In genomic region chr4:8244931-8245460, GRCh38 we compare ENCODE assay signal across 25 cellular contexts. TPM values are rescaled to one million over a fixed set of nuclear protein-coding genes. Genes with fewer than 3 reads are reported as not detected.
DNase-seq lines count a peak whose midpoint lies in the region; ATAC-seq, FAIRE-seq and TF ChIP-seq lines count a peak whose summit lies in the region.
"Had no signal": no experiment of that assay in that cellular context is flagged by ENCODE, and none has a peak within 500 bp of the region (broad histone marks: within the 10 kb centered on the region; RNA-seq: fewer than 3 reads in every experiment).

No MANE protein-coding gene starts in this region.

- H3K27me3 ChIP-seq in HL-60 (ENCODE audit: insufficient read depth, poor library complexity, severe bottlenecking) (no peaks in the 10 kb centered on the region), RWPE2 (ENCODE audit: insufficient read depth, poor library complexity, severe bottlenecking) (no peaks in the 10 kb centered on the region), neuronal stem cell (ENCODE audit: control insufficient read depth in 3 of 3, insufficient read depth in 3 of 3, low read depth in 1 of 3, low read length in 3 of 3) (peaks cover 0 to under 1% (median 0%) of the 10 kb centered on the region in 3 experiments)
- H3K27me3 ChIP-seq: BE2C had no signal

- H3K4me3 ChIP-seq in HL-60 (replicated peaks; ENCODE audit: insufficient read depth, low read length) (no peak overlapping the region), RWPE2 (ENCODE audit: severe bottlenecking) (no peak overlapping the region), kidney (ENCODE audit: low read length in 2 of 2) (no peak overlapping the region), neuronal stem cell (ENCODE audit: low read length in 2 of 2) (no peak overlapping the region)

- H3K4me3 Mint-ChIP-seq in progenitor cell of endocrine pancreas (ENCODE audit: low read depth) = no peak overlapping the region
- H3K4me3 Mint-ChIP-seq: CD4-positive, CD25-positive, alpha-beta regulatory T cell; CD8-positive, alpha-beta memory T cell; H9 had no signal

- H3K27me3 Mint-ChIP-seq in progenitor cell of endocrine pancreas = peaks cover 4% of the 10 kb centered on the region
- H3K27me3 Mint-ChIP-seq: CD4-positive, CD25-positive, alpha-beta regulatory T cell; IgD-negative memory B cell had no signal

- no peak overlapping the region for H3K23ac ChIP-seq in neuronal stem cell (ENCODE audit: low read depth, low read length, poor library complexity)

- peaks cover 2% of the 10 kb centered on the region for H3K79me1 ChIP-seq in neuronal stem cell (ENCODE audit: low read depth, low read length)

- WGBS in neuronal stem cell (ENCODE audit: extremely low coverage in 2 of 2, insufficient read length in 2 of 2, insufficient replicate concordance in 1 of 2), 2 donors = no CpG with 5 or more reads among the region's 19 CpGs

- H3K4ac ChIP-seq in neuronal stem cell (ENCODE audit: low read length) = no peak overlapping the region

- no peaks in the 10 kb centered on the region for H3K9me3 ChIP-seq in RWPE2 (ENCODE audit: severe bottlenecking)
- H3K9me3 ChIP-seq in kidney (ENCODE audit: control insufficient read depth in 1 of 2, low read length in 2 of 2) = no peaks in the 10 kb centered on the region
- no peaks in the 10 kb centered on the region for H3K9me3 ChIP-seq in neuronal stem cell (replicated peaks in 1 of 2; ENCODE audit: control insufficient read depth in 2 of 2, insufficient read depth in 1 of 2, low read depth in 1 of 2, low read length in 2 of 2)
- H3K9me3 ChIP-seq: BE2C had no signal

- H2BK15ac ChIP-seq in neuronal stem cell (ENCODE audit: low read length) = no peak overlapping the region

- no peak overlapping the region for H3K14ac ChIP-seq in neuronal stem cell (ENCODE audit: low read length)

- H3K27ac ChIP-seq in HL-60 (replicated peaks) = peak overlapping the region; percentile 56
- H3K27ac ChIP-seq in RWPE2 (ENCODE audit: poor library complexity, severe bottlenecking) = no peak overlapping the region
- no peak overlapping the region for H3K27ac ChIP-seq in kidney (ENCODE audit: low read depth in 2 of 2, low read length in 2 of 2)
- no peak overlapping the region for H3K27ac ChIP-seq in neuronal stem cell (replicated peaks; ENCODE audit: low read length)

- H3K4me1 Mint-ChIP-seq in progenitor cell of endocrine pancreas (ENCODE audit: low read depth) = peaks cover 15% of the 10 kb centered on the region

- H3K4me1 ChIP-seq in RWPE2 (ENCODE audit: insufficient read depth, poor library complexity, severe bottlenecking) = no peaks in the 10 kb centered on the region
- H3K4me1 ChIP-seq in kidney (ENCODE audit: control insufficient read depth in 1 of 2, insufficient read depth in 1 of 2, low read depth in 1 of 2, low read length in 2 of 2) = peaks cover 4 to 6% of the 10 kb centered on the region in 2 donors
- peaks cover 3 to 6% of the 10 kb centered on the region in 2 donors for H3K4me1 ChIP-seq in neuronal stem cell (ENCODE audit: control insufficient read depth in 2 of 2, insufficient read depth in 1 of 2, low read depth in 1 of 2, low read length in 2 of 2)

- H4K91ac ChIP-seq in neuronal stem cell (ENCODE audit: low read depth, low read length, poor library complexity) = no peak overlapping the region

- no peak overlapping the region for H2BK12ac ChIP-seq in neuronal stem cell (ENCODE audit: low read length)

- no peaks in the 10 kb centered on the region for H3K36me3 Mint-ChIP-seq in progenitor cell of endocrine pancreas (ENCODE audit: insufficient read depth)
- H3K36me3 Mint-ChIP-seq: CD4-positive, CD25-positive, alpha-beta regulatory T cell; IgD-negative memory B cell had no signal

- H2BK5ac ChIP-seq in neuronal stem cell (ENCODE audit: low read length) = no peak overlapping the region

- peak overlapping the region; percentile 36 for H2AK5ac ChIP-seq in neuronal stem cell (ENCODE audit: low read depth, low read length)

- TF ChIP-seq CTCF in HL-60 (IDR thresholded peaks at IDR 0.05; ENCODE audit: insufficient read depth, low read length) (no peak), RWPE2 (IDR thresholded peaks at IDR 0.05; ENCODE audit: poor library complexity, severe bottlenecking) (no peak), kidney (IDR thresholded peaks at IDR 0.05; ENCODE audit: borderline replicate concordance, extremely low read depth, insufficient read depth) (no peak), progenitor cell of endocrine pancreas (IDR thresholded peaks at IDR 0.05; ENCODE audit: unreplicated experiment) (no peak), omental fat pad (IDR thresholded peaks at IDR 0.05) (no peak)

- H2AFZ ChIP-seq in neuronal stem cell (ENCODE audit: low read length) = no peak overlapping the region

- H2BK120ac ChIP-seq in neuronal stem cell (ENCODE audit: low read depth, low read length) = no peak overlapping the region

- no peaks in the 10 kb centered on the region for H3K9me3 Mint-ChIP-seq in progenitor cell of endocrine pancreas (ENCODE audit: low read depth)
- H3K9me3 Mint-ChIP-seq: CD8-positive, alpha-beta memory T cell; H9; IgD-negative memory B cell had no signal

- no peak for FAIRE-seq in kidney (lab: Jason Lieb, UNC)
- FAIRE-seq: A204.1, GM12891, GM19239, H1, HTR-8/SVneo had no signal

- intact Hi-C loops in kidney (cut with DNase I) = loop anchor here (10.0 kb wide), 1 partner anchor 160 kb away; no protein-coding TSS in a partner anchor

- no peak overlapping the region for H3K4me2 ChIP-seq in neuronal stem cell (ENCODE audit: insufficient read depth, low read length, poor library complexity, severe bottlenecking)

- H4K8ac ChIP-seq in neuronal stem cell (ENCODE audit: low read depth, low read length) = no peak overlapping the region

- H3K27ac Mint-ChIP-seq in progenitor cell of endocrine pancreas = no peak overlapping the region
- H3K27ac Mint-ChIP-seq: H9, IgD-negative memory B cell had no signal

- DNase-seq in HL-60 (ENCODE audit: low read depth in 1 of 2, low spot score in 1 of 2) (no peak), RWPE2 (ENCODE audit: low spot score) (no peak), kidney (peak; percentile 51), neuronal stem cell (ENCODE audit: low spot score) (no peak), progenitor cell of endocrine pancreas (ENCODE audit: low spot score, unreplicated experiment) (no peak), omental fat pad (ENCODE audit: low spot score) (no peak)
- DNase-seq: ACHN; BE2C; C1 segment of cervical spinal cord; CD4-positive, CD25-positive, alpha-beta regulatory T cell; CD8-positive, alpha-beta memory T cell; COR-L47; DMS 273 treated with DMSO at 0.1 percent for 48 hours; DMS53; DND-41; EL; H9 had no signal

- H3K36me3 ChIP-seq in RWPE2 (ENCODE audit: low read depth) (peaks cover 24% of the 10 kb centered on the region), kidney (ENCODE audit: control insufficient read depth in 1 of 2, insufficient read depth in 2 of 2, low read length in 2 of 2) (peaks cover 0 to 6% of the 10 kb centered on the region in 2 donors), neuronal stem cell (replicated peaks in 1 of 2; ENCODE audit: control insufficient read depth in 2 of 2, insufficient read depth in 2 of 2, low read length in 2 of 2) (no peaks in the 10 kb centered on the region)
- H3K36me3 ChIP-seq: BE2C had no signal

- peak overlapping the region; percentile 25 for H3K18ac ChIP-seq in neuronal stem cell (ENCODE audit: low read length)

- peak; percentile 2; the same call in 1 of the 3 replicates for ATAC-seq in RWPE2 (ENCODE audit: low read depth)
- ATAC-seq in omental fat pad (ENCODE audit: low FRiP score) = no peak
- no peak for ATAC-seq in HG02610 (IDR thresholded peaks at IDR 0.05; ENCODE audit: unreplicated experiment)

- H3K9ac ChIP-seq in kidney (ENCODE audit: low read length in 2 of 2) (no peak overlapping the region), neuronal stem cell (ENCODE audit: low read depth, low read length, poor library complexity) (no peak overlapping the region)

RNA-seq across cellular contexts. Expression of gene HTRA3, which starts 24.6 kb away (rescaled TPM):
- 1.7 TPM for total RNA-seq in kidney
- polyA plus RNA-seq in kidney (ENCODE audit: insufficient read depth, low read depth, low replicate concordance) = 6.5 TPM
- 2.9 TPM for polyA plus RNA-seq in neuronal stem cell (2013, experiment 1 of 2)
- polyA plus RNA-seq in neuronal stem cell (2013, experiment 2 of 2) = 2.8 TPM
- 0.69 and 0.86 TPM in 2 replicates for total RNA-seq in progenitor cell of endocrine pancreas
- 100 to 1,000 TPM in 1 of 4 donors, 10 to 100 TPM in 3; 15.8 to 147 (median 23.3) TPM for total RNA-seq in omental fat pad
- total RNA-seq: CD4-positive, CD25-positive, alpha-beta regulatory T cell; CD8-positive, alpha-beta memory T cell had no signal
- polyA plus RNA-seq: CD4-positive, CD25-positive, alpha-beta regulatory T cell; CD8-positive, alpha-beta memory T cell; IgD-negative memory B cell had no signal

RNA-seq across cellular contexts. Expression of gene SH3TC1, which starts 45.9 kb away (rescaled TPM):
- total RNA-seq in kidney (127 TPM), progenitor cell of endocrine pancreas (11.2 and 12.5 TPM in 2 replicates), omental fat pad (10 to 100 TPM; 23.0 to 70.3 (median 29.1) TPM)
- 43.1 TPM for polyA plus RNA-seq in kidney (ENCODE audit: insufficient read depth, low read depth, low replicate concordance)
- polyA plus RNA-seq in neuronal stem cell (2013, experiment 1 of 2) = 0.13 TPM
- polyA plus RNA-seq in neuronal stem cell (2013, experiment 2 of 2) = 0.08 TPM
- total RNA-seq: G401, H1 had no signal
